In genomic region chr11:61417670-61418069, GRCh38 we compare ENCODE assay signal across 1 cellular context.
TF ChIP-seq lines count a peak whose summit lies in the region.

No MANE protein-coding gene starts in this region.

TF ChIP-seq in K562, 482 proteins besides CTCF, POLR2A, EP300 and RAD21:
- no peak for TF ChIP-seq ARID1B (IDR thresholded peaks at IDR 0.05)
- peak; percentile 75 for TF ChIP-seq MAFG (tag; conservative IDR thresholded peaks at IDR 0.05)
- TF ChIP-seq RFX1 (IDR thresholded peaks at IDR 0.05) = peak; percentile 38
- TF ChIP-seq CEBPB (tag; IDR thresholded peaks at IDR 0.05) = peak; percentile 83
- no peak for TF ChIP-seq ZNF121 (CRISPR knock-in tag; conservative IDR thresholded peaks at IDR 0.05)
- TF ChIP-seq MAFF (IDR thresholded peaks at IDR 0.05; ENCODE audit: low read length) = 0 out of 2 replicates have a peak, but pooled peaks have one; percentile 20
- TF ChIP-seq ZNF316 (IDR thresholded peaks at IDR 0.05) = peak; percentile 29; the same call in 1 of the 2 replicates
- TF ChIP-seq CHD7 (IDR thresholded peaks at IDR 0.05; ENCODE audit: low read depth, low read length) = no peak
- TF ChIP-seq HDAC1 (IDR thresholded peaks at IDR 0.05) = no peak
- TF ChIP-seq AFF4 (CRISPR knock-in tag; IDR thresholded peaks at IDR 0.05) = no peak
- no peak for TF ChIP-seq GTF2E2 (tag; IDR thresholded peaks at IDR 0.05)
- TF ChIP-seq SPI1 (IDR thresholded peaks at IDR 0.05; ENCODE audit: borderline replicate concordance, low read depth, low read length) = peak; percentile 13; the same call in 1 of the 2 replicates
- TF ChIP-seq CEBPG (CRISPR knock-in tag; IDR thresholded peaks at IDR 0.05) = no peak
- TF ChIP-seq CEBPG (tag; conservative IDR thresholded peaks at IDR 0.05 in 1 of 2, IDR thresholded peaks at IDR 0.05 in 1 of 2) = peak in 1 of 2 experiments; percentile 67; a peak in 2 of 4 replicates
- TF ChIP-seq DEAF1 (CRISPR knock-in tag; IDR thresholded peaks at IDR 0.05) = no peak
- TF ChIP-seq FOXJ2 (tag; IDR thresholded peaks at IDR 0.05) = peak; percentile 79
- TF ChIP-seq ZNF639 (CRISPR knock-in tag; conservative IDR thresholded peaks at IDR 0.05 in 1 of 2, IDR thresholded peaks at IDR 0.05 in 1 of 2) = no peak
- TF ChIP-seq RBM25 (IDR thresholded peaks at IDR 0.05; ENCODE audit: low read depth, low read length, severe bottlenecking) = no peak
- TF ChIP-seq MAFK (IDR thresholded peaks at IDR 0.05; ENCODE audit: low read length) = peak; percentile 30; the same call in 1 of the 2 replicates
- no peak for TF ChIP-seq IFI16 (CRISPR knock-in tag; IDR thresholded peaks at IDR 0.05)
- TF ChIP-seq SNAPC5 (CRISPR knock-in tag; IDR thresholded peaks at IDR 0.05) = no peak
- peak; percentile 55 for TF ChIP-seq NFE2 (IDR thresholded peaks at IDR 0.05; ENCODE audit: low read depth)
- peak; percentile 42; the same call in 1 of the 2 replicates for TF ChIP-seq C11orf30 (IDR thresholded peaks at IDR 0.05; ENCODE audit: low read depth)
- no peak for TF ChIP-seq KDM4B (IDR thresholded peaks at IDR 0.05; ENCODE audit: borderline replicate concordance in 2 of 2, low read depth in 1 of 2)
- TF ChIP-seq ZNF197 (CRISPR knock-in tag; IDR thresholded peaks at IDR 0.05; ENCODE audit: low read depth) = no peak
- TF ChIP-seq ETV6 (IDR thresholded peaks at IDR 0.05; ENCODE audit: borderline replicate concordance in 1 of 2, low read depth in 2 of 2, low read length in 1 of 2) = no peak
- no peak for TF ChIP-seq ETV6 (CRISPR knock-in tag; IDR thresholded peaks at IDR 0.05; ENCODE audit: borderline replicate concordance)
- TF ChIP-seq SMC3 (conservative IDR thresholded peaks at IDR 0.05; ENCODE audit: insufficient read depth, low read depth, low read length) = no peak
